26 cellular contexts compared by ENCODE assay signal in the genomic region with DNA sequence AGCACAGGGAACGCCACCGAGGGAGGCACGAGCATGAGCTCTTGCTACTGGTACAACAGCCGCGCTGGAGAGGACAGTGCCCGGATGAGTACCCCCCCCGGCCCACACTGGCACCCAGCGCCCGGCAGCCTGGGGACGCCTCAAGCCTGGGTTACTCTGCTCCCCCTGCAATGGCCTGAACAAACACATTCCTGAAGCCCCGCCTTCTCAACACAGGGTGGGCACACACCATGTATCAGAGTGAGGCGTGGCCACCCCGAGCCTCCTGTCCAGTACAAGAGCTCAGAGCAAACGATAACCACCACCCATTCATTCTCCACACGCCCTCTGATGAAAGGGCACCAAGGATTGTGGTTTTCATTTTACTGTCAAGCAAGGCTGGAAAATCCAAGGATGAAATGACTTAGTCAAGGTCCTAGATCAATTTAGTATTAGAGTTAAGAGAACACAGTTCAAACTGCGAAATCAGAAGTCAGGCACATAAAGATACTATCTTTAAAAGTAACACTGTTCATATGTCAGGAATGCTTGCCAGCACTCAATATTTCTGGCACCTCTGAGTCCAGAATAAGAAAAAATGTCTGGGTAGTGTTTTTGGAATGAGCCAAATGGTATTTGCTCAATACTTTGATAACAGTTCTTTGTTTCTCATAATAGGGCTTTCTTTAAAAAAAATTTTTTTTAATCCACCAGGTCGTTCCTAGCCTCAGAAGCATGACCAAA. TPM values are rescaled to one million over a fixed set of nuclear protein-coding genes. Genes with fewer than 3 reads are reported as not detected.
DNase-seq lines count a peak whose midpoint lies in the region; ATAC-seq and TF ChIP-seq lines count a peak whose summit lies in the region.
"Had no signal": no experiment of that assay in that cellular context is flagged by ENCODE, and none has a peak within 500 bp of the region (broad histone marks: within the 10 kb centered on the region; RNA-seq: fewer than 3 reads in every experiment).

No MANE protein-coding gene starts in this region.

- H3K4me3 ChIP-seq in Panc1 (ENCODE audit: low read depth in 2 of 2, low read length in 2 of 2) (no peak overlapping the region), mesenchymal stem cell (ENCODE audit: insufficient read depth in 1 of 2, low read depth in 1 of 2, low read length in 2 of 2) (no peak overlapping the region)
- H3K4me3 ChIP-seq: adrenal gland, SJSA1, stomach, transverse colon had no signal

- WGBS in mesenchymal stem cell = 96% methylated on average over 15 of the region's 17 CpGs

- H3K4me1 Mint-ChIP-seq in progenitor cell of endocrine pancreas (ENCODE audit: low read depth) = peaks cover 29% of the 10 kb centered on the region

- CTCF ChIA-PET in Panc1 (lab: Charles Lee) = interaction anchor here (1.2 kb wide), 1 partner anchor 14 kb away, joined by 3 read pairs; no protein-coding TSS in a partner anchor

- H3K23ac ChIP-seq in mesenchymal stem cell (ENCODE audit: low read length in 2 of 2) = no peak overlapping the region

- H3K36me3 ChIP-seq in Panc1 (ENCODE audit: control insufficient read depth, insufficient read depth, low read length) = peaks cover 4% of the 10 kb centered on the region; the same call in 1 of the 2 replicates
- H3K36me3 ChIP-seq in mesenchymal stem cell (ENCODE audit: control insufficient read depth in 1 of 2, insufficient read depth in 2 of 2, low read depth in 1 of 2, low read length in 2 of 2) = peaks cover 26 to 57% of the 10 kb centered on the region in 2 experiments

- no peak overlapping the region for H3K4ac ChIP-seq in mesenchymal stem cell (ENCODE audit: low read depth in 1 of 2, low read length in 2 of 2)

- H2BK5ac ChIP-seq in mesenchymal stem cell (ENCODE audit: low read depth, low read length, poor library complexity, severe bottlenecking) = no peak overlapping the region

- TF ChIP-seq CTCF in Panc1 (IDR thresholded peaks at IDR 0.05) = no peak
- no peak for TF ChIP-seq CTCF in progenitor cell of endocrine pancreas (IDR thresholded peaks at IDR 0.05; ENCODE audit: unreplicated experiment)

- H3K18ac ChIP-seq in mesenchymal stem cell (ENCODE audit: low read depth in 1 of 2, low read length in 2 of 2) = no peak overlapping the region

- H2AFZ ChIP-seq in mesenchymal stem cell (ENCODE audit: low read depth, low read length) = no peak overlapping the region

- peaks cover 18% of the 10 kb centered on the region for H3K36me3 Mint-ChIP-seq in progenitor cell of endocrine pancreas (ENCODE audit: insufficient read depth)

- H3K27ac Mint-ChIP-seq in progenitor cell of endocrine pancreas = peak overlapping the region; percentile 81
- H3K27ac Mint-ChIP-seq: memory B cell had no signal

- no peak overlapping the region for H2AK5ac ChIP-seq in mesenchymal stem cell (ENCODE audit: low read length, severe bottlenecking)

- H3K27me3 Mint-ChIP-seq in progenitor cell of endocrine pancreas = no peaks in the 10 kb centered on the region
- H3K27me3 Mint-ChIP-seq: memory B cell had no signal

- no peaks in the 10 kb centered on the region for H3K9me3 ChIP-seq in Panc1 (ENCODE audit: control insufficient read depth, insufficient read depth, low read depth, low read length)
- no peaks in the 10 kb centered on the region for H3K9me3 ChIP-seq in mesenchymal stem cell (ENCODE audit: control insufficient read depth, low read length)
- H3K9me3 ChIP-seq: adrenal gland, Caco-2, SJSA1, stomach, transverse colon had no signal

- BruUV-seq in Panc1 (replicated peaks; lab: Mats Ljungman, UMichigan) = no TSS peak

- H3K27ac ChIP-seq in Panc1 (ENCODE audit: low read length) = peak overlapping the region; percentile 39; the same call in 1 of the 2 replicates
- no peak overlapping the region for H3K27ac ChIP-seq in mesenchymal stem cell (ENCODE audit: low read length, poor library complexity, severe bottlenecking)
- H3K27ac ChIP-seq: adrenal gland, HL-60, SJSA1, stomach, transverse colon, WERI-Rb-1 had no signal

- intact Hi-C loops in Panc1 (cut with micrococcal nuclease; ENCODE audit: unreplicated experiment) = loop anchor here (10.0 kb wide), 1 partner anchor 265 kb away; no protein-coding TSS in a partner anchor

- peaks cover 34% of the 10 kb centered on the region for H3K79me1 ChIP-seq in mesenchymal stem cell (replicated peaks; ENCODE audit: low read length, poor library complexity, severe bottlenecking)

- peaks cover 24% of the 10 kb centered on the region for H3K4me1 ChIP-seq in Panc1 (ENCODE audit: control insufficient read depth, insufficient read depth, low read length)
- H3K4me1 ChIP-seq in mesenchymal stem cell (ENCODE audit: control insufficient read depth, insufficient read depth, low read depth, low read length) = peaks cover 10% of the 10 kb centered on the region
- H3K4me1 ChIP-seq: Caco-2, SJSA1 had no signal

- ATAC-seq in Panc1 (no peak), GM18511 (IDR thresholded peaks at IDR 0.05; ENCODE audit: unreplicated experiment) (no peak)

- in situ Hi-C loops in Panc1 (cut with HindIII; ENCODE audit: low pct_unique_long_range_greater_than_20kb, low sequenced_read_pairs) = no loop called here

- H3K9ac ChIP-seq in mesenchymal stem cell (ENCODE audit: low read length) = no peak overlapping the region

- POLR2A ChIA-PET in Panc1 (lab: Charles Lee) = no interaction called here

- H4K8ac ChIP-seq in mesenchymal stem cell (ENCODE audit: low read length) = no peak overlapping the region

- H2BK15ac ChIP-seq in mesenchymal stem cell (ENCODE audit: low read depth, poor library complexity, severe bottlenecking) = no peak overlapping the region

- no peak overlapping the region for H3K4me3 Mint-ChIP-seq in progenitor cell of endocrine pancreas (ENCODE audit: low read depth)
- H3K4me3 Mint-ChIP-seq: memory B cell, nephron progenitor cell had no signal

- H3K4me2 ChIP-seq in mesenchymal stem cell (ENCODE audit: low read length, poor library complexity, severe bottlenecking) = no peak overlapping the region

- no peak overlapping the region for H2BK12ac ChIP-seq in mesenchymal stem cell (ENCODE audit: low read length in 2 of 2)

- no peak overlapping the region for H3K14ac ChIP-seq in mesenchymal stem cell (ENCODE audit: low read length in 2 of 2)

- peaks cover 4% of the 10 kb centered on the region for H3K9me3 Mint-ChIP-seq in progenitor cell of endocrine pancreas (ENCODE audit: low read depth)
- H3K9me3 Mint-ChIP-seq: memory B cell had no signal

- H3K27me3 ChIP-seq in Panc1 (ENCODE audit: control insufficient read depth, insufficient read depth, low read length) = no peaks in the 10 kb centered on the region
- no peaks in the 10 kb centered on the region for H3K27me3 ChIP-seq in mesenchymal stem cell (ENCODE audit: control insufficient read depth in 1 of 2, insufficient read depth in 1 of 2, low read length in 2 of 2)
- H3K27me3 ChIP-seq: adrenal gland, SJSA1, stomach, transverse colon had no signal

- no peak overlapping the region for H4K91ac ChIP-seq in mesenchymal stem cell (ENCODE audit: low read length)

- peak; percentile 23 for DNase-seq in NCI-H2196 (lab: John Stamatoyannopoulos, UW; ENCODE audit: unreplicated experiment)
- DNase-seq in NCI-H2196 treated with DMSO at 0.1 percent for 48 hours (lab: John Stamatoyannopoulos, UW; ENCODE audit: unreplicated experiment) = no peak
- DNase-seq in Panc1 (ENCODE audit: low read depth, low spot score) = no peak
- peak; percentile 32 for DNase-seq in foreskin melanocyte
- no peak for DNase-seq in progenitor cell of endocrine pancreas (ENCODE audit: low spot score, unreplicated experiment)
- no peak for DNase-seq in HT-29 (ENCODE audit: low spot score)
- no peak for DNase-seq in mesenchymal stem cell
- DNase-seq: 8988T; activated CD4-positive, alpha-beta T cell treated with anti-CD3 and anti-CD28 coated beads, Interleukin-2, amount 50 U/mL, for 4 hours; activated gamma-delta T cell; adrenal gland; Caco-2; EL; hypothalamus; IMR-90; NCI-H146; NCI-H774; nephron progenitor cell; stimulated activated CD4-positive, alpha-beta T cell treated with anti-CD3 and anti-CD28 coated beads, Interleukin-4, amount 100 ng/mL, for 24 hours; stomach; transverse colon; WERI-Rb-1 had no signal

- no peak overlapping the region for H2BK120ac ChIP-seq in mesenchymal stem cell (ENCODE audit: low read depth, low read length)

RNA-seq across cellular contexts. Expression of gene UBE2G2, which starts 22.0 kb away (rescaled TPM):
- total RNA-seq in Panc1 (2021; ENCODE audit: unreplicated experiment) (77.4 TPM), progenitor cell of endocrine pancreas (78.7 and 85.2 TPM in 2 replicates)
- polyA plus RNA-seq in Panc1 (2012; ENCODE audit: insufficient read length) = 69.4 TPM
- 63.7 and 64.5 TPM in 2 replicates for total RNA-seq in HT-29 (2014; rRNA removed; shearing (Covaris generic))
- 40.3 TPM for polyA plus RNA-seq in mesenchymal stem cell (2013, experiment 1 of 2)
- 37.8 TPM for polyA plus RNA-seq in mesenchymal stem cell (2013, experiment 2 of 2)

RNA-seq across cellular contexts. Expression of gene SUMO3, which starts 38.3 kb away (rescaled TPM):
- total RNA-seq in Panc1 (2021; ENCODE audit: unreplicated experiment) (41.4 TPM), progenitor cell of endocrine pancreas (65.0 and 73.5 TPM in 2 replicates)
- 55.8 TPM for polyA plus RNA-seq in Panc1 (2012; ENCODE audit: insufficient read length)
- 90.3 and 98.8 TPM in 2 replicates for total RNA-seq in HT-29 (2014; rRNA removed; shearing (Covaris generic))
- polyA plus RNA-seq in mesenchymal stem cell (2013, experiment 1 of 2) = 110 TPM
- 108 TPM for polyA plus RNA-seq in mesenchymal stem cell (2013, experiment 2 of 2)

Comparison
In these comparisons a context has a peak if more than half of its experiments do, and no peak if none do; other contexts are left out.
1. DNase-seq: peak in NCI-H2196 (single experiment) and foreskin melanocyte (single experiment); none in NCI-H2196 treated with DMSO at 0.1 percent for 48 hours (single experiment), Panc1 (single experiment), progenitor cell of endocrine pancreas (single experiment), HT-29 (single experiment) and mesenchymal stem cell (single experiment).